8 cellular contexts compared by ENCODE assay signal in genomic region chr20:57390604-57391438, GRCh38. TPM values are rescaled to one million over a fixed set of nuclear protein-coding genes. Genes with fewer than 3 reads are reported as not detected.
DNase-seq lines count a peak whose midpoint lies in the region; ATAC-seq, FAIRE-seq and TF ChIP-seq lines count a peak whose summit lies in the region.

RBM38 (plus strand) TSS chr20:57391396; CDS start chr20:57391582, 186 bp downstream.

- no peaks in the 10 kb centered on the region for H3K27me3 Mint-ChIP-seq in Caco-2 (ENCODE audit: insufficient read depth, unreplicated experiment)
- H3K27me3 Mint-ChIP-seq in activated naive CD8-positive, alpha-beta T cell = no peaks in the 10 kb centered on the region

- CTCF ChIA-PET in Caco-2 (lab: Charles Lee) = interaction anchor here (0.6 to 1.0 kb wide), 4 partner anchors 12 to 300 kb away, joined by 3 read pairs; no protein-coding TSS in a partner anchor
- CTCF ChIA-PET in SK-N-SH (lab: Yijun Ruan, JAX) = interaction anchor here (1.3 to 2.0 kb wide), 6 partner anchors 9 to 108 kb away, joined by 3 to 11 read pairs (median 6); no protein-coding TSS in a partner anchor

- H3K27ac ChIP-seq in HUES48 (ENCODE audit: low read depth, low read length) (peak within 1 kb of the TSS; percentile 35), SK-N-SH (ENCODE audit: low read depth in 2 of 2, low read length in 1 of 2) (peak within 1 kb of the TSS in 1 of 2 experiments; percentile 63; a peak in 1 of 4 replicates), pancreas (peak within 1 kb of the TSS in 1 of 4 donors; percentile 41), thyroid gland (peak within 1 kb of the TSS in 1 of 3 donors; percentile 53)

- H3K27me3 ChIP-seq in Caco-2 (replicated peaks; ENCODE audit: control insufficient read depth, insufficient read depth, low read length) (no peaks in the 10 kb centered on the region), HUES48 (ENCODE audit: control insufficient read depth, insufficient read depth, low read length) (no peaks in the 10 kb centered on the region), SK-N-SH (ENCODE audit: insufficient read depth) (no peaks in the 10 kb centered on the region), pancreas (no peaks in the 10 kb centered on the region), thyroid gland (no peaks in the 10 kb centered on the region)

- peaks cover 40% of the 10 kb centered on the region for H3K36me3 Mint-ChIP-seq in Caco-2 (ENCODE audit: insufficient read depth, unreplicated experiment)
- H3K36me3 Mint-ChIP-seq in activated naive CD8-positive, alpha-beta T cell = peaks cover 9% of the 10 kb centered on the region

- H3K9me3 Mint-ChIP-seq in Caco-2 (ENCODE audit: unreplicated experiment) = no peaks in the 10 kb centered on the region
- H3K9me3 Mint-ChIP-seq in activated naive CD8-positive, alpha-beta T cell (ENCODE audit: low read depth) = no peaks in the 10 kb centered on the region

- no peak for FAIRE-seq in pancreas (lab: Jason Lieb, UNC)

- H3K36me3 ChIP-seq in Caco-2 (ENCODE audit: control insufficient read depth, insufficient read depth, low read length) (peaks cover 6% of the 10 kb centered on the region), HUES48 (ENCODE audit: control insufficient read depth, insufficient read depth, low read length) (peaks cover 27% of the 10 kb centered on the region), SK-N-SH (replicated peaks in 1 of 2; ENCODE audit: control insufficient read depth in 1 of 2, insufficient read depth in 2 of 2, low read length in 1 of 2) (peaks cover 0 to 6% of the 10 kb centered on the region in 2 experiments), pancreas (no peaks in the 10 kb centered on the region), thyroid gland (no peaks in the 10 kb centered on the region)

- TF ChIP-seq POLR2A in thyroid gland (IDR thresholded peaks at IDR 0.05) = no peak

- no peaks in the 10 kb centered on the region for H4K20me1 ChIP-seq in SK-N-SH (ENCODE audit: insufficient read depth)

- H3K9me2 ChIP-seq in SK-N-SH = no peaks in the 10 kb centered on the region

- H3K4me2 ChIP-seq in SK-N-SH = peak within 1 kb of the TSS; percentile 93

- intact Hi-C loops in Caco-2 (cut with micrococcal nuclease; ENCODE audit: unreplicated experiment) (no loop called here), head of caudate nucleus (cut with DNase I) (no loop called here), pancreas (cut with DNase I) (no loop called here), thyroid gland (cut with DNase I) (no loop called here)

- POLR2A ChIA-PET in Caco-2 (lab: Charles Lee) = interaction anchor here (0.6 to 1.0 kb wide), 3 partner anchors 42 to 417 kb away, joined by 3 to 4 read pairs (median 3); no protein-coding TSS in a partner anchor
- POLR2A ChIA-PET in SK-N-SH (lab: Yijun Ruan, JAX) = interaction anchor here (0.6 kb wide), 1 partner anchor 538 kb away, joined by 3 read pairs; no protein-coding TSS in a partner anchor

- H3K27ac Mint-ChIP-seq in Caco-2 (ENCODE audit: unreplicated experiment) = peak within 1 kb of the TSS; percentile 88
- peak within 1 kb of the TSS; percentile 99 for H3K27ac Mint-ChIP-seq in activated naive CD8-positive, alpha-beta T cell

- 59% methylated on average over 47 of the region's 78 CpGs for WGBS in SK-N-SH (ENCODE audit: low lambda C conversion rate)
- 28 to 43% methylated on average over 53 to 78 of the region's 78 CpGs for WGBS in pancreas, 2 donors
- WGBS in thyroid gland, 2 donors = 48 to 51% methylated on average over 31 to 40 of the region's 78 CpGs

- TF ChIP-seq CTCF in Caco-2 (IDR thresholded peaks at IDR 0.05; ENCODE audit: insufficient read depth in 1 of 2, low read depth in 1 of 2, low read length in 1 of 2, severe bottlenecking in 1 of 2, unreplicated experiment in 1 of 2) (no peak), SK-N-SH (IDR thresholded peaks at IDR 0.05) (no peak), pancreas (IDR thresholded peaks at IDR 0.05) (no peak), thyroid gland (IDR thresholded peaks at IDR 0.05) (no peak)

- DNase-seq in Caco-2 (peak; percentile 86 to 93), SK-N-SH (peak; percentile 99), head of caudate nucleus (peak in 40 of 42 donors; percentile 14 to 90 (median 80)), pancreas (peak; percentile 49 to 91 (median 71)), thyroid gland (peak; percentile 47 to 49)

- H3F3A ChIP-seq in SK-N-SH (replicated peaks; ENCODE audit: insufficient read depth) = no peaks in the 10 kb centered on the region

- peak within 1 kb of the TSS; percentile 96 for H3K4me3 ChIP-seq in Caco-2 (ENCODE audit: low read depth, low read length)
- H3K4me3 ChIP-seq in HUES48 (ENCODE audit: low read depth, low read length) = peak within 1 kb of the TSS; percentile 86
- peak within 1 kb of the TSS; percentile 68 to 86 for H3K4me3 ChIP-seq in SK-N-SH (ENCODE audit: low read depth in 2 of 2, low read length in 1 of 2)
- H3K4me3 ChIP-seq in pancreas = peak within 1 kb of the TSS; percentile 37 to 78 (median 64)
- peak within 1 kb of the TSS in 2 of 3 donors; percentile 12 to 58 for H3K4me3 ChIP-seq in thyroid gland (replicated peaks in 1 of 3)

- BruUV-seq in Caco-2 (replicated peaks; lab: Mats Ljungman, UMichigan) = no TSS peak

- peak within 1 kb of the TSS; percentile 80 for H3K4me3 Mint-ChIP-seq in Caco-2 (ENCODE audit: unreplicated experiment)
- H3K4me3 Mint-ChIP-seq in activated naive CD8-positive, alpha-beta T cell = peak within 1 kb of the TSS; percentile 98

- H3K9me3 ChIP-seq in Caco-2 = no peaks in the 10 kb centered on the region
- no peaks in the 10 kb centered on the region for H3K9me3 ChIP-seq in HUES48 (ENCODE audit: control insufficient read depth, insufficient read depth, low read length)
- no peaks in the 10 kb centered on the region for H3K9me3 ChIP-seq in SK-N-SH
- no peaks in the 10 kb centered on the region for H3K9me3 ChIP-seq in pancreas
- H3K9me3 ChIP-seq in thyroid gland = no peaks in the 10 kb centered on the region

- peaks cover 14% of the 10 kb centered on the region for H3K79me2 ChIP-seq in SK-N-SH (ENCODE audit: insufficient read depth)

- H3K9ac ChIP-seq in HUES48 (ENCODE audit: low read depth, low read length) = peak within 1 kb of the TSS; percentile 72
- H3K9ac ChIP-seq in SK-N-SH = peak within 1 kb of the TSS; percentile 54; the same call in 1 of the 2 replicates

- no peak for TF ChIP-seq RAD21 in SK-N-SH (IDR thresholded peaks at IDR 0.05; ENCODE audit: low read length)

- TF ChIP-seq EP300 in SK-N-SH (IDR thresholded peaks at IDR 0.05; ENCODE audit: borderline replicate concordance in 1 of 2, low read depth in 1 of 2, low read length in 1 of 2) = no peak

- H3K4me1 ChIP-seq in Caco-2 = peaks cover 23% of the 10 kb centered on the region
- peaks cover 31% of the 10 kb centered on the region for H3K4me1 ChIP-seq in HUES48 (ENCODE audit: control insufficient read depth, insufficient read depth, low read length)
- peaks cover 0 to 16% of the 10 kb centered on the region in 2 experiments; a peak in 1 of 4 replicates for H3K4me1 ChIP-seq in SK-N-SH (ENCODE audit: control insufficient read depth in 1 of 2, insufficient read depth in 2 of 2, low read depth in 1 of 2, low read length in 1 of 2)
- H3K4me1 ChIP-seq in pancreas = peaks cover 0 to 7% (median 0%) of the 10 kb centered on the region in 3 donors
- H3K4me1 ChIP-seq in thyroid gland = peaks cover 5 to 30% of the 10 kb centered on the region in 2 donors

- H3K4me1 Mint-ChIP-seq in Caco-2 (ENCODE audit: low read depth, unreplicated experiment) = peaks cover 20% of the 10 kb centered on the region
- peaks cover 41% of the 10 kb centered on the region for H3K4me1 Mint-ChIP-seq in activated naive CD8-positive, alpha-beta T cell (ENCODE audit: low read depth)

- ATAC-seq in GM19467 (IDR thresholded peaks at IDR 0.05; ENCODE audit: unreplicated experiment) (peak; percentile 39), pancreas (peak; percentile 84 to 88 (median 87))

- peak within 1 kb of the TSS; percentile 90 for H2AFZ ChIP-seq in SK-N-SH (ENCODE audit: low read depth)

TF ChIP-seq in SK-N-SH, 30 proteins besides CTCF, POLR2A, EP300 and RAD21:
- peak; percentile 47 for TF ChIP-seq CHD2 (IDR thresholded peaks at IDR 0.05; ENCODE audit: low read length, partially characterized antibody)
- no peak for TF ChIP-seq TCF12 (IDR thresholded peaks at IDR 0.05)

RNA-seq across cellular contexts. Expression of gene RBM38, which starts in this region (rescaled TPM):
- total RNA-seq in Caco-2 (2022) = 34.4 and 39.2 TPM in 2 replicates
- polyA plus RNA-seq in SK-N-SH (2012; rRNA removed) = 8.8 and 11.5 TPM in 2 replicates
- polyA plus RNA-seq in SK-N-SH (2012; cell fraction: cytosol; rRNA removed) = 6.7 and 10.6 TPM in 2 replicates
- polyA plus RNA-seq in SK-N-SH (2012; cell fraction: nucleus; rRNA removed) = 8.7 and 11.0 TPM in 2 replicates
- 1 to 10 TPM; 3.9 to 10.0 (median 5.3) TPM for total RNA-seq in pancreas
- polyA plus RNA-seq in pancreas = 10 to 100 TPM in 1 of 2 donors, 1 to 10 TPM in 1; 9.7 to 13.1 TPM
- total RNA-seq in thyroid gland = 10 to 100 TPM; 11.0 to 16.0 (median 12.0) TPM

Comparison
In these comparisons a context has a peak if more than half of its experiments do, and no peak if none do; other contexts are left out.
1. DNase-seq: peak in every context shown above with its lines; median percentile 99 in SK-N-SH; 90 in Caco-2; 80 in head of caudate nucleus; 71 in pancreas; 48 in thyroid gland.
2. H3K4me3 ChIP-seq: peak in every context shown above with its lines; median percentile 96 in Caco-2; 86 in HUES48; 77 in SK-N-SH; 64 in pancreas; 35 in thyroid gland.